Comparison of ENCODE assay signal across 8 cellular contexts in genomic region chr16:46690281-46691178, GRCh38. TPM values are rescaled to one million over a fixed set of nuclear protein-coding genes. Genes with fewer than 3 reads are reported as not detected.
DNase-seq lines count a peak whose midpoint lies in the region; ATAC-seq and TF ChIP-seq lines count a peak whose summit lies in the region.

No MANE protein-coding gene starts in this region.

- BruUV-seq in Calu3 (replicated peaks; lab: Mats Ljungman, UMichigan) = TSS peak; percentile 37

- TF ChIP-seq CTCF in Calu3 (IDR thresholded peaks at IDR 0.05; ENCODE audit: unreplicated experiment) (no peak), NB4 (IDR thresholded peaks at IDR 0.05; ENCODE audit: low read depth, low read length) (no peak), epithelial cell of esophagus (IDR thresholded peaks at IDR 0.05; ENCODE audit: insufficient read depth, low read depth, low read length, missing control alignments) (no peak), neutrophil (IDR thresholded peaks at IDR 0.05) (no peak)

- intact Hi-C loops in Calu3 (cut with micrococcal nuclease; ENCODE audit: unreplicated experiment) (no loop called here), head of caudate nucleus (cut with DNase I) (loop anchor here (10.0 kb wide), 1 partner anchor 114 kb away; no protein-coding TSS in a partner anchor)

- H3K4me1 ChIP-seq in neutrophil (ENCODE audit: control insufficient read depth in 1 of 2, insufficient read depth in 1 of 2, low read depth in 1 of 2, low read length in 1 of 2) = peaks cover 46 to 50% of the 10 kb centered on the region in 2 experiments

- H3K27me3 Mint-ChIP-seq in Calu3 (ENCODE audit: unreplicated experiment) = no peaks in the 10 kb centered on the region

- H3K36me3 ChIP-seq in neutrophil = no peaks in the 10 kb centered on the region

- H3K9me3 Mint-ChIP-seq in Calu3 (ENCODE audit: low read depth, unreplicated experiment) = no peaks in the 10 kb centered on the region

- H3K4me3 ChIP-seq in NB4 (ENCODE audit: low read depth, low read length) = peak overlapping the region; percentile 98
- H3K4me3 ChIP-seq in epithelial cell of esophagus (ENCODE audit: low read length) = peak overlapping the region; percentile 84
- H3K4me3 ChIP-seq in neutrophil (ENCODE audit: low read depth in 1 of 2, low read length in 1 of 2) = peak overlapping the region; percentile 83 to 98

- H3K9me3 ChIP-seq in neutrophil = no peaks in the 10 kb centered on the region

- no peak for ATAC-seq in GM21447 (IDR thresholded peaks at IDR 0.05; ENCODE audit: unreplicated experiment)
- no peak for ATAC-seq in HG02938 (IDR thresholded peaks at IDR 0.05; ENCODE audit: unreplicated experiment)

- no peaks in the 10 kb centered on the region for H3K27me3 ChIP-seq in neutrophil

- peak overlapping the region; percentile 91 for H3K27ac ChIP-seq in neutrophil

- peaks cover 34% of the 10 kb centered on the region for H3K4me1 Mint-ChIP-seq in Calu3 (ENCODE audit: low read depth, unreplicated experiment)

- peaks cover 10% of the 10 kb centered on the region for H3K36me3 Mint-ChIP-seq in Calu3 (ENCODE audit: insufficient read depth, unreplicated experiment)

- H3K4me3 Mint-ChIP-seq in Calu3 (ENCODE audit: low read depth, unreplicated experiment) = no peak overlapping the region

- CTCF ChIA-PET in Calu3 (lab: Charles Lee) = interaction anchor here (1.5 to 1.6 kb wide), 2 partner anchors 17 to 61 kb away, joined by 5 to 8 read pairs; no protein-coding TSS in a partner anchor

- DNase-seq in Calu3 (peak; percentile 46), NB4 (ENCODE audit: low read depth) (peak; percentile 25), epithelial cell of esophagus (ENCODE audit: low read depth) (peak; percentile 20), head of caudate nucleus (no peak), NCI-H2196 (lab: John Stamatoyannopoulos, UW; ENCODE audit: unreplicated experiment) (no peak)

- no peak for TF ChIP-seq POLR2A in NB4 (IDR thresholded peaks at IDR 0.05; ENCODE audit: extremely low read depth, insufficient read length)

- no peak overlapping the region for H3K27ac Mint-ChIP-seq in Calu3 (ENCODE audit: unreplicated experiment)

RNA-seq across cellular contexts. Expression of gene ORC6, which starts 1.1 kb away (rescaled TPM):
- 64.9 and 68.3 TPM in 2 replicates for total RNA-seq in Calu3 (2022)

RNA-seq across cellular contexts. Expression of gene VPS35, which starts 1.6 kb away (rescaled TPM):
- total RNA-seq in Calu3 (2022) = 168 and 181 TPM in 2 replicates

RNA-seq across cellular contexts. Expression of gene MYLK3, which starts 57.6 kb away (rescaled TPM):
- total RNA-seq in Calu3 (2022) = 0.80 and 1.4 TPM in 2 replicates

Comparison
In these comparisons a context has a peak if more than half of its experiments do, and no peak if none do; other contexts are left out.
1. DNase-seq: peak in Calu3 (single experiment), NB4 (single experiment) and epithelial cell of esophagus (single experiment); none in head of caudate nucleus (0 of 42) and NCI-H2196 (single experiment).
2. Peak in every context shown above with its lines, with median percentiles within 50 percentile points of each other: H3K4me3 ChIP-seq.